Comparison of ENCODE assay signal across 8 cellular contexts in the genomic region with DNA sequence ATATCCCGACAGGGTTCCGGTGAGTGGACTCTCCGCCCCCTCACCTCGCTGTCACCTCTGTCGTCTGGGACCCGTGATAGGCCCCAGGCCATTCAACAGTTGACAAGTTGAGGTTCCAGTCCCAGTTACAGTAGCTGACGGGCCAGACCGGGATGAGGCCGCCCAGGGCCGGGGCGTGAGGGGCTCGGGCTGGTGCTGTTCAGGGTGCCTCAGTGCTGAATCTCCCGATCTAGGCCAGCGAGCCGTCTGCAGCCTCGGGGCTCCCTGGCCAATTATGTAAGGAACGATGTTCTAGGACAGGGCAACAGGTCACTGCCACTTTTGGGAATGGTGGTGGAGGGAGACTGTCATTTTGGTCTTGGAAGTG. TPM values are rescaled to one million over a fixed set of nuclear protein-coding genes. Genes with fewer than 3 reads are reported as not detected.
DNase-seq lines count a peak whose midpoint lies in the region; ATAC-seq and TF ChIP-seq lines count a peak whose summit lies in the region.

No MANE protein-coding gene starts in this region.

- H3K9me3 ChIP-seq in HCT116 (ENCODE audit: control insufficient read depth in 1 of 2, insufficient read depth in 1 of 2, low read depth in 1 of 2, low read length in 2 of 2), result no peaks in the 10 kb centered on the region
- H3K9me3 ChIP-seq in SJSA1 (replicated peaks), result peaks cover 5% of the 10 kb centered on the region; the same call in 1 of the 2 replicates
- no peaks in the 10 kb centered on the region for H3K9me3 ChIP-seq in mucosa of rectum (ENCODE audit: control insufficient read depth in 2 of 2, low read length in 2 of 2)
- no peaks in the 10 kb centered on the region for H3K9me3 ChIP-seq in aorta (ENCODE audit: control insufficient read depth, low read length)

- H3K9me2 ChIP-seq in HCT116 (ENCODE audit: insufficient read depth), result no peaks in the 10 kb centered on the region

- peak overlapping the region; percentile 13 to 100 (median 81) for H3K27ac Mint-ChIP-seq in CD14-positive monocyte

- H3K36me3 Mint-ChIP-seq in CD14-positive monocyte, result peaks cover 29 to 33% of the 10 kb centered on the region in 2 donors

- WGBS in aorta, 2 donors, result 0 to 2% methylated on average over 17 of the region's 17 CpGs

- H3K27me3 ChIP-seq in HCT116 (ENCODE audit: insufficient read depth, low read length) (no peaks in the 10 kb centered on the region), SJSA1 (replicated peaks) (peaks cover 15% of the 10 kb centered on the region; the same call in 1 of the 2 replicates), dorsolateral prefrontal cortex (no peaks in the 10 kb centered on the region), mucosa of rectum (ENCODE audit: control insufficient read depth in 2 of 2, insufficient read depth in 2 of 2, low read length in 2 of 2) (no peaks in the 10 kb centered on the region), aorta (ENCODE audit: control insufficient read depth in 1 of 2, insufficient read depth in 2 of 2, low read length in 1 of 2) (no peaks in the 10 kb centered on the region)

- no peak overlapping the region for H2AFZ ChIP-seq in HCT116 (ENCODE audit: low read depth, low read length, poor library complexity, severe bottlenecking)

- H3K27ac ChIP-seq in HCT116 (ENCODE audit: low read depth, low read length) (peak overlapping the region; percentile 68; the same call in 1 of the 2 replicates), SJSA1 (no peak overlapping the region), dorsolateral prefrontal cortex (peak overlapping the region in 49 of 59 donors; percentile 19 to 91 (median 79)), mucosa of rectum (ENCODE audit: low read depth in 2 of 2, low read length in 2 of 2) (peak overlapping the region; percentile 76), aorta (ENCODE audit: low read depth in 1 of 2, low read length in 2 of 2) (no peak overlapping the region)

- peaks cover 17% of the 10 kb centered on the region for H3K79me2 ChIP-seq in HCT116 (ENCODE audit: insufficient read depth, low read length)

- no peak for TF ChIP-seq RAD21 in HCT116 (IDR thresholded peaks at IDR 0.05; ENCODE audit: low read depth)

- intact Hi-C loops in CD14-positive monocyte (cut with micrococcal nuclease), result loop anchor here (5.0 kb wide), 5 partner anchors 50 to 1625 kb away; a partner anchor contains a TSS
- intact Hi-C loops in HCT116 (cut with micrococcal nuclease), result no loop called here
- intact Hi-C loops in dorsolateral prefrontal cortex (cut with DNase I), result loop anchor here (1.0 to 5.0 kb wide), 2 partner anchors 56 to 80 kb away; a partner anchor contains a TSS
- intact Hi-C loops in aorta (cut with DNase I), result loop anchor here (5.0 kb wide), 2 partner anchors 50 to 55 kb away; a partner anchor contains a TSS

- no peaks in the 10 kb centered on the region for H4K20me1 ChIP-seq in HCT116 (ENCODE audit: insufficient read depth)

- H3K9ac ChIP-seq in HCT116 (ENCODE audit: low read length) (peak overlapping the region; percentile 76), mucosa of rectum (ENCODE audit: low read depth in 1 of 2, low read length in 2 of 2) (peak overlapping the region; percentile 83 to 86)

- TF ChIP-seq POLR2A in HCT116 (IDR thresholded peaks at IDR 0.05; ENCODE audit: borderline replicate concordance, extremely low read depth, insufficient read depth, insufficient read length), result no peak

- H3K4me3 ChIP-seq in HCT116 (replicated peaks in 1 of 2; ENCODE audit: low read depth in 1 of 2, low read length in 2 of 2) (peak overlapping the region; percentile 90), SJSA1 (peak overlapping the region; percentile 97), dorsolateral prefrontal cortex (peak overlapping the region; percentile 58 to 100 (median 97)), mucosa of rectum (ENCODE audit: low read length in 2 of 2) (peak overlapping the region; percentile 83 to 91), aorta (ENCODE audit: low read length in 2 of 2) (peak overlapping the region; percentile 85 to 92)

- DNase-seq in CD14-positive monocyte (ENCODE audit: low spot score) (no peak), HCT116 (ENCODE audit: low read depth, low spot score) (no peak), SJSA1 (ENCODE audit: low read depth in 1 of 2, low spot score in 2 of 2) (no peak), dorsolateral prefrontal cortex (peak in 1 of 10 donors; percentile 25), aorta (no peak), 8988T (no peak), cortex of kidney (lab: John Stamatoyannopoulos, UW) (no peak)

- H3K4me2 ChIP-seq in HCT116 (ENCODE audit: low read length), result peak overlapping the region; percentile 100

- no peak for TF ChIP-seq CTCF in CD14-positive monocyte (IDR thresholded peaks at IDR 0.05)
- TF ChIP-seq CTCF in HCT116 (IDR thresholded peaks at IDR 0.05 in 2 of 3, conservative IDR thresholded peaks at IDR 0.05 in 1 of 3; ENCODE audit: borderline replicate concordance in 1 of 3, insufficient read depth in 1 of 3, low read depth in 2 of 3, low read length in 2 of 3), result no peak
- TF ChIP-seq CTCF in dorsolateral prefrontal cortex (IDR thresholded peaks at IDR 0.05 in 54 of 56, conservative IDR thresholded peaks at IDR 0.05 in 2 of 56; ENCODE audit: low read depth in 1 of 56, partially characterized antibody in 56 of 56), result no peak

- peaks cover 20 to 26% of the 10 kb centered on the region in 2 experiments; a peak in 3 of 4 replicates for H3K36me3 ChIP-seq in HCT116 (ENCODE audit: control insufficient read depth in 1 of 2, insufficient read depth in 2 of 2, low read length in 2 of 2)
- H3K36me3 ChIP-seq in SJSA1, result peaks cover 56% of the 10 kb centered on the region
- peaks cover 20 to 34% of the 10 kb centered on the region in 2 donors for H3K36me3 ChIP-seq in mucosa of rectum (ENCODE audit: control insufficient read depth in 2 of 2, insufficient read depth in 2 of 2, low read length in 2 of 2)
- peaks cover 2 to 4% of the 10 kb centered on the region in 2 donors for H3K36me3 ChIP-seq in aorta (ENCODE audit: control insufficient read depth in 1 of 2, insufficient read depth in 2 of 2, low read length in 1 of 2)

- H3K9me3 Mint-ChIP-seq in CD14-positive monocyte, result peaks cover 0 to 2% (median 0%) of the 10 kb centered on the region in 7 donors

- RAD21 ChIA-PET in HCT116 (lab: Charles Lee; ENCODE audit: low non-redundant PET in 1 of 2, low total read pairs in 2 of 2, uncharacterized antibody in 2 of 2, unreplicated experiment in 2 of 2), result interaction anchor here in 1 of 2 experiments (0.7 kb wide), 1 partner anchor 103 kb away, joined by 3 read pairs; no protein-coding TSS in a partner anchor

- H3K4me1 Mint-ChIP-seq in CD14-positive monocyte, result peaks cover 55% of the 10 kb centered on the region

- no TSS peak for BruUV-seq in HCT116 (replicated peaks; lab: Mats Ljungman, UMichigan)

- CTCF ChIA-PET in HCT116 (lab: Charles Lee), result no interaction called here

- H3K4me3 Mint-ChIP-seq in CD14-positive monocyte, result peak overlapping the region; percentile 98 to 100

- POLR2A ChIA-PET in HCT116 (lab: Charles Lee), result no interaction called here

- peaks cover 9 to 13% (median 12%) of the 10 kb centered on the region in 3 donors for H3K27me3 Mint-ChIP-seq in CD14-positive monocyte (ENCODE audit: low read depth in 3 of 3)

- ATAC-seq in HCT116, result peak; percentile 21
- ATAC-seq in aorta (ENCODE audit: low FRiP score), result peak; percentile 39

- peaks cover 15 to 24% of the 10 kb centered on the region in 2 experiments for H3K4me1 ChIP-seq in HCT116 (ENCODE audit: control insufficient read depth in 1 of 2, insufficient read depth in 2 of 2, low read length in 2 of 2)
- H3K4me1 ChIP-seq in SJSA1 (replicated peaks), result peaks cover 14% of the 10 kb centered on the region
- peaks cover 18 to 22% of the 10 kb centered on the region in 2 donors for H3K4me1 ChIP-seq in mucosa of rectum (ENCODE audit: control insufficient read depth in 2 of 2, insufficient read depth in 2 of 2, low read length in 2 of 2)
- peaks cover 0 to 7% of the 10 kb centered on the region in 2 donors for H3K4me1 ChIP-seq in aorta (ENCODE audit: control insufficient read depth in 1 of 2, insufficient read depth in 2 of 2, low read length in 2 of 2)

TF ChIP-seq in HCT116, 20 proteins besides CTCF, POLR2A, EP300 and RAD21:
- TF ChIP-seq EGR1 (IDR thresholded peaks at IDR 0.05; ENCODE audit: low read depth), result 0 out of 2 replicates have a peak, but pooled peaks have one; percentile 18
- TF ChIP-seq TCF7L2 (IDR thresholded peaks at IDR 0.05; ENCODE audit: borderline replicate concordance, extremely low read depth, insufficient read depth, insufficient read length), result no peak
TF ChIP-seq in HCT116: peak in this region for 1.

RNA-seq across cellular contexts. Expression of a gene that starts 0.7 kb away (rescaled TPM):
- polyA plus RNA-seq in CD14-positive monocyte (100 to 1,000 TPM; 280 to 302 TPM), aorta (100 to 1,000 TPM; 198 to 237 TPM)
- total RNA-seq in HCT116 (2021; ENCODE audit: unreplicated experiment) (76.9 TPM), dorsolateral prefrontal cortex (100 to 1,000 TPM; 171 to 307 (median 259) TPM), aorta (100 to 1,000 TPM; 106 to 154 TPM)
- polyA plus RNA-seq in HCT116 (2012), result 86.3 and 99.2 TPM in 2 replicates
- total RNA-seq in SJSA1 (2014; rRNA removed; shearing (Covaris generic)), result 52.7 and 69.3 TPM in 2 replicates

RNA-seq across cellular contexts. Expression of a gene that starts 10.8 kb away (rescaled TPM):
- polyA plus RNA-seq in CD14-positive monocyte, result under 1 TPM; 0.27 to 0.75 TPM
- total RNA-seq in HCT116 (2021; ENCODE audit: unreplicated experiment), result 9.7 TPM
- polyA plus RNA-seq in HCT116 (2012), result 14.1 and 14.8 TPM in 2 replicates
- total RNA-seq in SJSA1 (2014; rRNA removed; shearing (Covaris generic)), result 1.9 and 7.0 TPM in 2 replicates
- total RNA-seq in dorsolateral prefrontal cortex, result 10 to 100 TPM; 16.2 to 36.0 (median 24.0) TPM
- 10 to 100 TPM in 1 of 2 donors, 1 to 10 TPM in 1; 6.8 to 10.3 TPM for total RNA-seq in aorta
- 10 to 100 TPM in 1 of 2 donors, 1 to 10 TPM in 1; 2.3 to 11.0 TPM for polyA plus RNA-seq in aorta

RNA-seq across cellular contexts. Expression of a gene that starts 31.0 kb away (rescaled TPM):
- polyA plus RNA-seq in CD14-positive monocyte (not detected), aorta (1 to 10 TPM in 1 of 2 donors, under 1 TPM in 1; 0.97 to 1.5 TPM)
- total RNA-seq in HCT116 (2021; ENCODE audit: unreplicated experiment) (0.32 TPM), dorsolateral prefrontal cortex (10 to 100 TPM in 1 of 120 experiments, 1 to 10 TPM in 119; 1.2 to 10.0 (median 4.2) TPM), aorta (not detected)
- 0.07 and 0.10 TPM in 2 replicates for polyA plus RNA-seq in HCT116 (2012)
- total RNA-seq in SJSA1 (2014; rRNA removed; shearing (Covaris generic)), result 0.08 TPM in 1 of 2 replicates, not detected in the other

RNA-seq across cellular contexts. Expression of a gene that starts 56.2 kb away (rescaled TPM):
- polyA plus RNA-seq in CD14-positive monocyte (10 to 100 TPM; 17.8 to 18.9 TPM), aorta (10 to 100 TPM in 1 of 2 donors, 1 to 10 TPM in 1; 7.5 to 19.2 TPM)
- total RNA-seq in HCT116 (2021; ENCODE audit: unreplicated experiment) (44.2 TPM), dorsolateral prefrontal cortex (10 to 100 TPM; 45.1 to 91.6 (median 59.6) TPM), aorta (10 to 100 TPM; 25.4 to 44.0 TPM)
- polyA plus RNA-seq in HCT116 (2012), result 20.9 and 22.8 TPM in 2 replicates
- total RNA-seq in SJSA1 (2014; rRNA removed; shearing (Covaris generic)), result 49.2 and 62.0 TPM in 2 replicates

Comparison
In these comparisons a context has a peak if more than half of its experiments do, and no peak if none do; other contexts are left out.
1. H3K27ac ChIP-seq: peak in HCT116 (single experiment), dorsolateral prefrontal cortex (49 of 59) and mucosa of rectum (2 of 2); none in SJSA1 (single experiment) and aorta (0 of 2).
2. Peak in every context shown above with its lines, with median percentiles within 50 percentile points of each other: H3K4me3 ChIP-seq.